Comparison of ENCODE assay signal across 8 cellular contexts in the genomic region with DNA sequence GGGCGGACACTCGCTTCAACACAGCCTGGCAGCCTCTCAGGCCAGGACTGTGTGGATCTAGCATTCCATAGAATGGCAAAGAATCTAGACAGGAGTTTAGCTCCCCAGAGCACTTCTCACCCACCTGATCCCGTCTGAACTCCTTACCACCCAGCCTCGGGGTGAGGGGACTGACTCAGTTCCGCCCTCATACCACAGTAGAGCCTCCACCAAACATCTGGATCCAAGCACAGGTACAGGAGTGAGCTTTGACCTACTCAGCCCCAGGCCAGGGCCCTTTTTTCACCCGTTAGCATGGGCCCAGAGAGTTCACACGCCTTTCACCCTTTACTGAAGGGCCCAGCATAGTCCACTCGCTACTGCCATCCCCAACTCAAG. TPM values are rescaled to one million over a fixed set of nuclear protein-coding genes. Genes with fewer than 3 reads are reported as not detected.
DNase-seq lines count a peak whose midpoint lies in the region; ATAC-seq and TF ChIP-seq lines count a peak whose summit lies in the region.

No MANE protein-coding gene starts in this region.

- H3K9ac ChIP-seq in muscle layer of colon (ENCODE audit: low read length) = peak overlapping the region; percentile 91

- H3K27ac Mint-ChIP-seq in IgD-negative memory B cell = peak overlapping the region; percentile 89 to 98 (median 93)

- H3K4me1 ChIP-seq in muscle layer of colon (ENCODE audit: insufficient read depth, low read length) = peaks cover 40% of the 10 kb centered on the region

- H3K36me3 Mint-ChIP-seq in IgD-negative memory B cell = peaks cover 7% of the 10 kb centered on the region

- no peaks in the 10 kb centered on the region for H3K9me3 Mint-ChIP-seq in IgD-negative memory B cell

- peaks cover 51 to 63% (median 52%) of the 10 kb centered on the region in 3 donors for H3K4me1 Mint-ChIP-seq in IgD-negative memory B cell

- peak overlapping the region; percentile 94 to 99 (median 98) for H3K4me3 Mint-ChIP-seq in IgD-negative memory B cell

- no peaks in the 10 kb centered on the region for H3K9me3 ChIP-seq in muscle layer of colon (ENCODE audit: low read length)

- no peaks in the 10 kb centered on the region for H3K27me3 ChIP-seq in muscle layer of colon (ENCODE audit: control insufficient read depth in 1 of 2, insufficient read depth in 2 of 2, low read length in 2 of 2)

- TF ChIP-seq CTCF in AG09309 (IDR thresholded peaks at IDR 0.05; ENCODE audit: control insufficient read depth, insufficient read depth, low read depth, low read length, missing control alignments) (no peak), choroid plexus epithelial cell (conservative IDR thresholded peaks at IDR 0.05; ENCODE audit: low read depth, low read length) (no peak)

- peaks cover 4% of the 10 kb centered on the region for H3K36me3 ChIP-seq in muscle layer of colon (ENCODE audit: insufficient read depth, low read length)

- no peak for ATAC-seq in GM21526 (IDR thresholded peaks at IDR 0.05; ENCODE audit: low FRiP score, unreplicated experiment)

- peak overlapping the region; percentile 99 for H3K4me3 ChIP-seq in AG09309 (ENCODE audit: control insufficient read depth, low read depth, low read length)
- H3K4me3 ChIP-seq in choroid plexus epithelial cell (ENCODE audit: low read depth, low read length) = peak overlapping the region; percentile 79
- peak overlapping the region; percentile 90 to 99 for H3K4me3 ChIP-seq in muscle layer of colon (ENCODE audit: low read depth in 1 of 2, low read length in 2 of 2)

- peak overlapping the region; percentile 35 for H3K27ac ChIP-seq in muscle layer of colon (ENCODE audit: low read depth, low read length)

- H3K27me3 Mint-ChIP-seq in IgD-negative memory B cell = no peaks in the 10 kb centered on the region

- DNase-seq in AG09309 (ENCODE audit: low read depth) = no peak
- no peak for DNase-seq in choroid plexus epithelial cell (ENCODE audit: low read depth)
- no peak for DNase-seq in cerebellar cortex (ENCODE audit: low spot score)
- no peak for DNase-seq in NCI-H526 treated with DMSO at 0.1 percent for 48 hours (lab: John Stamatoyannopoulos, UW)
- DNase-seq in NCI-H1105 treated with DMSO at 0.1 percent for 48 hours (lab: John Stamatoyannopoulos, UW) = no peak

RNA-seq across cellular contexts. Expression of a gene that starts 0.7 kb away (rescaled TPM):
- polyA plus RNA-seq in IgD-negative memory B cell = 163 TPM
